16 cellular contexts compared by ENCODE assay signal in genomic region chr2:11094021-11094810, GRCh38.
"Had no signal": no experiment of that assay in that cellular context is flagged by ENCODE, and none has a peak within 500 bp of the region (broad histone marks: within the 10 kb centered on the region; RNA-seq: fewer than 3 reads in every experiment).

No MANE protein-coding gene starts in this region.

- H3K4me3 ChIP-seq: coronary artery, heart left ventricle, left ventricle myocardium inferior, lung, pancreas, suprapubic skin, tibial artery had no signal

- DNase-seq: central memory CD4-positive, alpha-beta T cell; effector CD8-positive, alpha-beta T cell; heart left ventricle; hippocampal formation; left ventricle myocardium inferior; mesenchymal stem cell; naive B cell; pancreas; right cardiac atrium; small intestine; stimulated activated CD4-positive, alpha-beta T cell treated with anti-CD3 and anti-CD28 coated beads, Interleukin-12 subunit alpha, Interleukin-12 subunit beta, amount 100 ng/mL, for 4 hours; stimulated activated naive CD4-positive, alpha-beta T cell had no signal

- H3K9me3 ChIP-seq: heart left ventricle, left ventricle myocardium inferior, pancreas, suprapubic skin, tibial artery had no signal

- H3K36me3 ChIP-seq: heart left ventricle, left ventricle myocardium inferior, pancreas, suprapubic skin, tibial artery had no signal

- H3K27me3 ChIP-seq: pancreas had no signal

- H3K4me1 ChIP-seq: heart left ventricle, left ventricle myocardium inferior, pancreas, suprapubic skin, tibial artery had no signal

- H3K27ac ChIP-seq: coronary artery, heart left ventricle, left ventricle myocardium inferior, pancreas, suprapubic skin, tibial artery had no signal
